8 cellular contexts compared by ENCODE assay signal in the genomic region with DNA sequence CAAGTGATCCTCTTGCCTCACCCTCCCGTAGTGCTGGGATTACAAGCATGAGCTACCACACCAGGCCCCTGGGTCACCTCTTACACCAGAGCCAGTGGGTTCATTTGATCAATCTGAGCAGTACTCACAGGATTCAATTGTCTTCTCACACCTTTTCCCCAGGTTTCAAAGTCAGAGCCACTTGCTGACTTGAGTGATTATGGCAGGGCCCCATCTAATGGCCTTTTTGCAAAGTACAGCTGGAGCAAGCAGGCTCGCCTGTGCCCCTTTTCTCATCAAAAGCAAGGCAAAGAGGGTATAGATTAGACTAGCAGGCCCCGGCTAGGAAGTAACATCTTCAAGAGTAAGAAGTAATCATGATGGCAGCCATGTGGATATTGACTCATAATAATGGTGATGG.
DNase-seq lines count a peak whose midpoint lies in the region; ATAC-seq and TF ChIP-seq lines count a peak whose summit lies in the region.

No MANE protein-coding gene starts in this region.

- TF ChIP-seq POLR2A in right lobe of liver (IDR thresholded peaks at IDR 0.05) = no peak

- H3K27me3 ChIP-seq in mammary epithelial cell (ENCODE audit: insufficient read depth, low read length) = no peaks in the 10 kb centered on the region
- no peaks in the 10 kb centered on the region for H3K27me3 ChIP-seq in right lobe of liver
- peaks cover 12% of the 10 kb centered on the region for H3K27me3 ChIP-seq in MG63

- H3K9me3 ChIP-seq in mammary epithelial cell (replicated peaks; ENCODE audit: insufficient read depth, low read length) (no peaks in the 10 kb centered on the region), right lobe of liver (no peaks in the 10 kb centered on the region), MG63 (no peaks in the 10 kb centered on the region)

- H3K9ac ChIP-seq in mammary epithelial cell (ENCODE audit: insufficient read depth, low read length) = no peak overlapping the region

- TF ChIP-seq CTCF in mammary epithelial cell (conservative IDR thresholded peaks at IDR 0.05 in 1 of 2, IDR thresholded peaks at IDR 0.05 in 1 of 2; ENCODE audit: extremely low read depth in 1 of 2, insufficient read depth in 1 of 2, low read depth in 1 of 2, low read length in 2 of 2) (peak; percentile 36 to 52), right lobe of liver (IDR thresholded peaks at IDR 0.05) (peak; percentile 25 to 37 (median 27))

- no peak overlapping the region for H2AFZ ChIP-seq in mammary epithelial cell (ENCODE audit: low read depth, low read length)

- no peaks in the 10 kb centered on the region for H3K27me3 Mint-ChIP-seq in T-cell

- H3K27ac Mint-ChIP-seq in T-cell = peak overlapping the region; percentile 39 to 74

- intact Hi-C loops in Right ventricle myocardium superior (cut with DNase I) (loop anchor here (10.0 kb wide), 1 partner anchor 118 kb away; no protein-coding TSS in a partner anchor), left ventricle myocardium superior (cut with micrococcal nuclease) (no loop called here), mammary epithelial cell (cut with micrococcal nuclease) (loop anchor here (1.0 to 10.0 kb wide), 3 partner anchors 128 to 225 kb away; no protein-coding TSS in a partner anchor), right lobe of liver (cut with DNase I) (no loop called here)

- BruUV-seq in mammary epithelial cell (replicated peaks; lab: Mats Ljungman, UMichigan) = no TSS peak

- no peak overlapping the region for H3K4me2 ChIP-seq in mammary epithelial cell (ENCODE audit: insufficient read depth, low read depth, low read length)

- no peaks in the 10 kb centered on the region for H3K79me2 ChIP-seq in mammary epithelial cell (ENCODE audit: insufficient read depth, low read length)

- CTCF ChIA-PET in T-cell (lab: Charles Lee) (interaction anchor here (0.5 to 1.8 kb wide), 5 partner anchors 32 to 243 kb away, joined by 3 to 11 read pairs (median 6); no protein-coding TSS in a partner anchor), mammary epithelial cell (lab: Charles Lee; ENCODE audit: low non-redundant PET) (interaction anchor here (0.5 to 0.7 kb wide), 2 partner anchors 127 to 224 kb away, joined by 3 read pairs; no protein-coding TSS in a partner anchor)

- dilution Hi-C loops in mammary epithelial cell (cut with HindIII; ENCODE audit: low sequenced_read_pairs) = no loop called here

- H3K4me1 ChIP-seq in mammary epithelial cell (ENCODE audit: insufficient read depth, low read length) = no peaks in the 10 kb centered on the region
- no peaks in the 10 kb centered on the region for H3K4me1 ChIP-seq in right lobe of liver

- peak; percentile 37 for ATAC-seq in Right ventricle myocardium superior (ENCODE audit: poor library complexity)
- ATAC-seq in left ventricle myocardium superior = no peak
- ATAC-seq in T-cell (replicated peaks in 1 of 4) = peak; percentile 54 to 80 (median 65)
- peak; percentile 17 to 43 (median 40) for ATAC-seq in right lobe of liver
- ATAC-seq in HG03139 (IDR thresholded peaks at IDR 0.05; ENCODE audit: unreplicated experiment) = no peak

- peaks cover 26 to 31% (median 28%) of the 10 kb centered on the region in 3 donors for H3K4me1 Mint-ChIP-seq in T-cell

- H3K4me3 Mint-ChIP-seq in T-cell = no peak overlapping the region

- H3K27ac ChIP-seq in mammary epithelial cell (ENCODE audit: insufficient read depth, low read depth, low read length) = no peak overlapping the region
- no peak overlapping the region for H3K27ac ChIP-seq in right lobe of liver

- H3K36me3 Mint-ChIP-seq in T-cell = peaks cover 20% of the 10 kb centered on the region

- POLR2A ChIA-PET in T-cell (lab: Charles Lee) = no interaction called here

- DNase-seq in Right ventricle myocardium superior (no peak), left ventricle myocardium superior (no peak), Kasumi-1 (lab: John Stamatoyannopoulos, UW) (peak; percentile 52 to 59), T-cell (peak in 32 of 34 experiments; percentile 7 to 65 (median 42)), mammary epithelial cell (peak; percentile 20), right lobe of liver (no peak), MG63 (no peak)

- no peaks in the 10 kb centered on the region for H3K9me3 Mint-ChIP-seq in T-cell

- no peaks in the 10 kb centered on the region for H3K36me3 ChIP-seq in mammary epithelial cell (ENCODE audit: insufficient read depth, low read length)
- H3K36me3 ChIP-seq in right lobe of liver = no peaks in the 10 kb centered on the region
- H3K36me3 ChIP-seq in MG63 = no peaks in the 10 kb centered on the region

- in situ Hi-C loops in mammary epithelial cell (cut with MboI; ENCODE audit: low sequenced_read_pairs in 2 of 2) = no loop called here

- H3K4me3 ChIP-seq in mammary epithelial cell (replicated peaks in 1 of 3; ENCODE audit: insufficient read depth in 1 of 3, low read depth in 2 of 3, low read length in 3 of 3) (no peak overlapping the region), right lobe of liver (no peak overlapping the region), MG63 (no peak overlapping the region)

- 78% methylated on average over 3 of the region's 3 CpGs for WGBS in mammary epithelial cell (ENCODE audit: low coverage, missing lambda C conversion rate)
- 94% methylated on average over 2 of the region's 3 CpGs for WGBS in right lobe of liver (ENCODE audit: insufficient coverage, low coverage, low lambda C conversion rate, missing lambda C conversion rate)

- H4K20me1 ChIP-seq in mammary epithelial cell (ENCODE audit: insufficient read depth, low read length) = no peaks in the 10 kb centered on the region

Comparison
In these comparisons a context has a peak if more than half of its experiments do, and no peak if none do; other contexts are left out.
1. ATAC-seq: peak in Right ventricle myocardium superior (single experiment), T-cell (4 of 4) and right lobe of liver (4 of 4); none in left ventricle myocardium superior (single experiment) and HG03139 (single experiment).
2. intact Hi-C loops: an anchor here in Right ventricle myocardium superior (10.0 kb wide) and mammary epithelial cell (1.0 to 10.0 kb wide); none called in left ventricle myocardium superior and right lobe of liver.
3. DNase-seq: peak in Kasumi-1 (2 of 2), T-cell (32 of 34) and mammary epithelial cell (single experiment); none in Right ventricle myocardium superior (single experiment), left ventricle myocardium superior (single experiment), right lobe of liver (0 of 3) and MG63 (single experiment).